1 cellular context compared by ENCODE assay signal in the genomic region with DNA sequence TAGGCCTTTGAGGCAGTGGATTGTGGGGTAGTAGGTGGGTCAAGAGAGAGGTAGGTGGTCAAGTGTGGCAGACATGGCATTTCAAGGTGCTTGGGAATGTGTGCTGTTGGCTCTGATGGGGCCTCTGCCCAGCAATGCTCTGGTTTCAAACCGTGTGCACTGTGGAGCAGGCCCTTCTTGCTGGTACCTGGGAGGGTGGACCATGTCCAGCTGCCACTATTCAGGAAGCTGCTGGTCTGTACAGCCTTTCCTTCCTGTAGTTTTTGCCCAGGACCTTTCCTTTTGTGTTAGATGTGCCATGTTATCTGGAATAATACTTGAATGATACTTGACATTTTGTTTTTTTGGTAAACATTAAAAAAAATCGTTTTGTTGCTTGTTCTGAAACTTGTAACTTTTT.
TF ChIP-seq lines count a peak whose summit lies in the region.

No MANE protein-coding gene starts in this region.

TF ChIP-seq in K562, 482 proteins besides CTCF, POLR2A, EP300 and RAD21 (continued from another document):
- no peak for TF ChIP-seq ZKSCAN3 (CRISPR knock-in tag; IDR thresholded peaks at IDR 0.05)
